ENCODE assay signal across 8 cellular contexts in genomic region chr10:78852856-78853255, GRCh38.
DNase-seq lines count a peak whose midpoint lies in the region; TF ChIP-seq lines count a peak whose summit lies in the region.

No MANE protein-coding gene starts in this region.

- H3K4me3 ChIP-seq in WI38 (ENCODE audit: low read depth, low read length): no peak overlapping the region
- no peak overlapping the region for H3K4me3 ChIP-seq in effector memory CD4-positive, alpha-beta T cell (ENCODE audit: insufficient read depth, low read depth, low read length, poor library complexity, severe bottlenecking)

- no peak overlapping the region for H3K27ac Mint-ChIP-seq in type B pancreatic cell

- no peak overlapping the region for H3K27ac ChIP-seq in effector memory CD4-positive, alpha-beta T cell (ENCODE audit: insufficient read depth, low read length, poor library complexity, severe bottlenecking)

- no peak overlapping the region for H3K4me3 Mint-ChIP-seq in type B pancreatic cell

- TF ChIP-seq CTCF in WI38 (IDR thresholded peaks at IDR 0.05; ENCODE audit: low read depth, low read length): peak; percentile 15; the same call in 1 of the 2 replicates
- peak; percentile 57 for TF ChIP-seq CTCF in type B pancreatic cell (conservative IDR thresholded peaks at IDR 0.05)

- H3K4me1 Mint-ChIP-seq in type B pancreatic cell (ENCODE audit: unreplicated experiment): peaks cover 12% of the 10 kb centered on the region

- peaks cover 5% of the 10 kb centered on the region for H3K27me3 Mint-ChIP-seq in type B pancreatic cell

- DNase-seq in stimulated activated CD4-positive, alpha-beta T cell treated with anti-CD3 and anti-CD28 coated beads, Interleukin-12 subunit alpha, Interleukin-12 subunit beta, amount 100 ng/mL, for 4 hours: peak; percentile 7
- DNase-seq in stimulated activated CD4-positive, alpha-beta T cell treated with anti-CD3 and anti-CD28 coated beads, Interleukin-1b, Interleukin-23, amount 100 ng/mL, for 48 hours: no peak
- DNase-seq in hepatic stellate cell (ENCODE audit: low spot score): peak; percentile 32
- DNase-seq in type B pancreatic cell (ENCODE audit: extremely low spot score, unreplicated experiment): no peak
- no peak for DNase-seq in COR-L47 (lab: John Stamatoyannopoulos, UW)
- DNase-seq in activated CD8-positive, alpha-beta memory T cell treated with anti-CD3 and anti-CD28 coated beads for 24 hours: no peak
- DNase-seq in effector memory CD4-positive, alpha-beta T cell: no peak

- H3K36me3 Mint-ChIP-seq in type B pancreatic cell: no peaks in the 10 kb centered on the region

- no peaks in the 10 kb centered on the region for H3K9me3 ChIP-seq in effector memory CD4-positive, alpha-beta T cell (ENCODE audit: control insufficient read depth, low read length)

- no peaks in the 10 kb centered on the region for H3K4me1 ChIP-seq in effector memory CD4-positive, alpha-beta T cell (ENCODE audit: control insufficient read depth, insufficient read depth, low read length, poor library complexity, severe bottlenecking)

- H3K9me3 Mint-ChIP-seq in type B pancreatic cell: no peaks in the 10 kb centered on the region

- no peaks in the 10 kb centered on the region for H3K27me3 ChIP-seq in effector memory CD4-positive, alpha-beta T cell (replicated peaks; ENCODE audit: control insufficient read depth, insufficient read depth, low read length, poor library complexity, severe bottlenecking)

- no peaks in the 10 kb centered on the region for H3K36me3 ChIP-seq in effector memory CD4-positive, alpha-beta T cell (ENCODE audit: control insufficient read depth, insufficient read depth, low read length)

Comparison
In these comparisons a context has a peak if more than half of its experiments do, and no peak if none do; other contexts are left out.
1. DNase-seq: peak in stimulated activated CD4-positive, alpha-beta T cell treated with anti-CD3 and anti-CD28 coated beads, Interleukin-12 subunit alpha, Interleukin-12 subunit beta, amount 100 ng/mL, for 4 hours (single experiment) and hepatic stellate cell (single experiment); none in stimulated activated CD4-positive, alpha-beta T cell treated with anti-CD3 and anti-CD28 coated beads, Interleukin-1b, Interleukin-23, amount 100 ng/mL, for 48 hours (single experiment), type B pancreatic cell (single experiment), COR-L47 (single experiment), activated CD8-positive, alpha-beta memory T cell treated with anti-CD3 and anti-CD28 coated beads for 24 hours (single experiment) and effector memory CD4-positive, alpha-beta T cell (0 of 3).